14 cellular contexts compared by ENCODE assay signal in the genomic region with DNA sequence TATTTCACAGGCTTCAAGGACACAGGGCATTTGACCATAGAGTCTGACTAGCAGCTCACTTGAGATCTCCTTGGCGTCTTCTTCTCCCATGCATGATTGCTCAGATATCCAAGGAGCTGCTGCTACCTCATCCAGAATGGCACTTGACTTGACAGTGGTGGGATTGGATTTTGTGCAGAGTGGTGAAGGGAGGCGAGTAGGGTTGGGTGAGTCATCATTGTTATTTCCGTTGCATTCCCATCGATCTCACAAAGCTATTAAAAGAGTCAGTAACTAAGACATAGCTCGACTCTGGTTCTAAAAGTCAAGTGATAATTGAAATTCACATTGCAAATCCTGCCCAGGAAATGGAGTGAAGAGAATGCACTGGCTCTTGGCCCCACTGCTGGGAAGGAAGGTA. TPM values are rescaled to one million over a fixed set of nuclear protein-coding genes. Genes with fewer than 3 reads are reported as not detected.
DNase-seq lines count a peak whose midpoint lies in the region; ATAC-seq lines count a peak whose summit lies in the region.
"Had no signal": no experiment of that assay in that cellular context is flagged by ENCODE, and none has a peak within 500 bp of the region (broad histone marks: within the 10 kb centered on the region; RNA-seq: fewer than 3 reads in every experiment).

No MANE protein-coding gene starts in this region.

- H3K4me2 ChIP-seq in mesenchymal stem cell (ENCODE audit: low read length, poor library complexity, severe bottlenecking), result no peak overlapping the region
- H3K4me2 ChIP-seq in mesendoderm (ENCODE audit: low read length), result no peak overlapping the region
- H3K4me2 ChIP-seq: BLaER1 treated with 17β-estradiol and CSF1 and Interleukin-3, amounts not matched to agents 10 nM and 100 nM had no signal

- H3K36me3 ChIP-seq in mesenchymal stem cell (ENCODE audit: control insufficient read depth in 1 of 2, insufficient read depth in 2 of 2, low read depth in 1 of 2, low read length in 2 of 2) (no peaks in the 10 kb centered on the region), mesendoderm (ENCODE audit: control insufficient read depth, insufficient read depth, low read length) (no peaks in the 10 kb centered on the region)
- H3K36me3 ChIP-seq: BLaER1 treated with 17β-estradiol and CSF1 and Interleukin-3, amounts not matched to agents 10 nM and 100 nM; HAP-1 had no signal

- peaks cover 0 to 48% of the 10 kb centered on the region in 2 experiments for H3K27me3 ChIP-seq in mesenchymal stem cell (ENCODE audit: control insufficient read depth in 1 of 2, insufficient read depth in 1 of 2, low read length in 2 of 2)
- no peaks in the 10 kb centered on the region for H3K27me3 ChIP-seq in mesendoderm (ENCODE audit: insufficient read depth, low read length, poor library complexity)

- H3K4me3 ChIP-seq in mesenchymal stem cell (ENCODE audit: insufficient read depth in 1 of 2, low read depth in 1 of 2, low read length in 2 of 2), result no peak overlapping the region
- H3K4me3 ChIP-seq in mesendoderm (ENCODE audit: low read length), result no peak overlapping the region
- H3K4me3 ChIP-seq: BLaER1 treated with 17β-estradiol and CSF1 and Interleukin-3, amounts not matched to agents 10 nM and 100 nM; HAP-1; K562 had no signal

- H3K9ac ChIP-seq in mesenchymal stem cell (ENCODE audit: low read length) (no peak overlapping the region), mesendoderm (ENCODE audit: low read length) (no peak overlapping the region)
- H3K9ac ChIP-seq: BLaER1 treated with 17β-estradiol and CSF1 and Interleukin-3, amounts not matched to agents 10 nM and 100 nM had no signal

- H3K27ac ChIP-seq in mesenchymal stem cell (ENCODE audit: low read length, poor library complexity, severe bottlenecking) (no peak overlapping the region), mesendoderm (ENCODE audit: low read depth, low read length) (no peak overlapping the region)
- H3K27ac ChIP-seq: BLaER1 treated with 17β-estradiol and CSF1 and Interleukin-3, amounts not matched to agents 10 nM and 100 nM had no signal

- H2AFZ ChIP-seq in mesenchymal stem cell (ENCODE audit: low read depth, low read length), result no peak overlapping the region

- H2BK5ac ChIP-seq in mesenchymal stem cell (ENCODE audit: low read depth, low read length, poor library complexity, severe bottlenecking), result no peak overlapping the region
- no peak overlapping the region for H2BK5ac ChIP-seq in mesendoderm (ENCODE audit: low read length)

- H3K23ac ChIP-seq in mesenchymal stem cell (ENCODE audit: low read length in 2 of 2) (no peak overlapping the region), mesendoderm (ENCODE audit: low read length) (no peak overlapping the region)

- WGBS in mesenchymal stem cell, result 37% methylated on average over 2 of the region's 5 CpGs
- WGBS in mesendoderm (ENCODE audit: extremely low coverage, insufficient coverage, low lambda C conversion rate), result no CpG with 5 or more reads among the region's 5 CpGs

- H3K79me1 ChIP-seq in mesenchymal stem cell (replicated peaks; ENCODE audit: low read length, poor library complexity, severe bottlenecking) (peaks cover 1% of the 10 kb centered on the region), mesendoderm (ENCODE audit: low read length) (no peaks in the 10 kb centered on the region)

- H2AK5ac ChIP-seq in mesenchymal stem cell (ENCODE audit: low read length, severe bottlenecking) (no peak overlapping the region), mesendoderm (ENCODE audit: low read length) (no peak overlapping the region)

- H4K8ac ChIP-seq in mesenchymal stem cell (ENCODE audit: low read length) (no peak overlapping the region), mesendoderm (ENCODE audit: low read depth, low read length) (no peak overlapping the region)

- no peak overlapping the region for H3K56ac ChIP-seq in mesendoderm (ENCODE audit: low read length)

- no peak overlapping the region for H2BK12ac ChIP-seq in mesenchymal stem cell (ENCODE audit: low read length in 2 of 2)

- peaks cover 3% of the 10 kb centered on the region for H3K79me2 ChIP-seq in mesendoderm (ENCODE audit: control insufficient read depth, insufficient read depth, low read length)

- no peak overlapping the region for H3K14ac ChIP-seq in mesenchymal stem cell (ENCODE audit: low read length in 2 of 2)

- H3K4ac ChIP-seq in mesenchymal stem cell (ENCODE audit: low read depth in 1 of 2, low read length in 2 of 2) (peak overlapping the region in 1 of 2 experiments; percentile 51), mesendoderm (ENCODE audit: low read depth, low read length) (no peak overlapping the region)

- H3K9me3 ChIP-seq in mesenchymal stem cell (ENCODE audit: control insufficient read depth, low read length), result no peaks in the 10 kb centered on the region
- H3K9me3 ChIP-seq: BLaER1 treated with 17β-estradiol and CSF1 and Interleukin-3, amounts not matched to agents 10 nM and 100 nM; HAP-1 had no signal

- no peak overlapping the region for H4K5ac ChIP-seq in mesendoderm (ENCODE audit: low read length)

- ATAC-seq in HG02884 (IDR thresholded peaks at IDR 0.05; ENCODE audit: unreplicated experiment), result no peak
- ATAC-seq: K562 had no signal

- DNase-seq in DMS79 (lab: John Stamatoyannopoulos, UW), result peak; percentile 1
- DNase-seq in HT1080 (ENCODE audit: low read depth), result peak; percentile 75
- peak; percentile 63 for DNase-seq in mesenchymal stem cell
- DNase-seq in NCI-H146 treated with DMSO at 0.1 percent for 48 hours (lab: John Stamatoyannopoulos, UW; ENCODE audit: unreplicated experiment), result no peak
- DNase-seq in mesendoderm, result no peak
- DNase-seq: AML-193; CD4-positive, CD25-positive, alpha-beta regulatory T cell; DMS53; EL; GDM1 had no signal

- H3K18ac ChIP-seq in mesenchymal stem cell (ENCODE audit: low read depth in 1 of 2, low read length in 2 of 2) (no peak overlapping the region), mesendoderm (ENCODE audit: low read length) (no peak overlapping the region)

- H4K91ac ChIP-seq in mesenchymal stem cell (ENCODE audit: low read length), result no peak overlapping the region

- H2BK120ac ChIP-seq in mesenchymal stem cell (ENCODE audit: low read depth, low read length) (no peak overlapping the region), mesendoderm (ENCODE audit: low read depth, low read length) (no peak overlapping the region)

- H3K4me1 ChIP-seq in mesenchymal stem cell (ENCODE audit: control insufficient read depth, insufficient read depth, low read depth, low read length) (peaks cover 6% of the 10 kb centered on the region), mesendoderm (ENCODE audit: control insufficient read depth, low read depth, low read length) (peaks cover 2% of the 10 kb centered on the region)

- H2BK15ac ChIP-seq in mesenchymal stem cell (ENCODE audit: low read depth, poor library complexity, severe bottlenecking) (no peak overlapping the region), mesendoderm (replicated peaks; ENCODE audit: low read depth) (no peak overlapping the region)

RNA-seq across cellular contexts. Expression of gene NHSL2, which starts 27.7 kb away (rescaled TPM):
- 1.3 and 1.7 TPM in 2 replicates for total RNA-seq in HT1080 (2014; rRNA removed; shearing (Covaris generic))
- polyA plus RNA-seq in HT1080 (2015; cell fraction: cytosol; rRNA removed), result 0.03 TPM in 2 replicates
- polyA plus RNA-seq in HT1080 (2015; cell fraction: nucleus; rRNA removed), result 0.04 TPM in 1 of 2 replicates, not detected in the other
- 1.1 TPM for polyA plus RNA-seq in mesenchymal stem cell (2013, experiment 1 of 2)
- polyA plus RNA-seq in mesenchymal stem cell (2013, experiment 2 of 2), result 1.1 TPM
- polyA plus RNA-seq in mesendoderm (2013, experiment 1 of 2), result 2.1 TPM
- polyA plus RNA-seq in mesendoderm (2013, experiment 2 of 2), result 2.3 TPM
- polyA plus RNA-seq: K562 had no signal

Comparison
In these comparisons a context has a peak if more than half of its experiments do, and no peak if none do; other contexts are left out.
1. DNase-seq: peak in DMS79 (single experiment), HT1080 (single experiment) and mesenchymal stem cell (single experiment); none in NCI-H146 treated with DMSO at 0.1 percent for 48 hours (single experiment) and mesendoderm (single experiment).